7 cellular contexts compared by ENCODE assay signal in genomic region chr19:16070366-16070990, GRCh38. TPM values are rescaled to one million over a fixed set of nuclear protein-coding genes. Genes with fewer than 3 reads are reported as not detected.
DNase-seq lines count a peak whose midpoint lies in the region; ATAC-seq and TF ChIP-seq lines count a peak whose summit lies in the region.

No MANE protein-coding gene starts in this region.

- peaks cover 80% of the 10 kb centered on the region for H3K79me2 ChIP-seq in HCT116 (ENCODE audit: insufficient read depth, low read length)

- H2AFZ ChIP-seq in HCT116 (ENCODE audit: low read depth, low read length, poor library complexity, severe bottlenecking), result no peak overlapping the region

- intact Hi-C loops in HCT116 (cut with micrococcal nuclease), result no loop called here
- intact Hi-C loops in adrenal gland (cut with DNase I), result loop anchor here in 1 of 2 donors (5.0 kb wide), 1 partner anchor 42 kb away; the partner anchor contains the start of gene RAB8A
- intact Hi-C loops in mucosa of descending colon (cut with DNase I, micrococcal nuclease), result no loop called here

- H3K27me3 ChIP-seq in HCT116 (ENCODE audit: insufficient read depth, low read length) (no peaks in the 10 kb centered on the region), adrenal gland (no peaks in the 10 kb centered on the region), BE2C (no peaks in the 10 kb centered on the region)

- H3K4me3 ChIP-seq in HCT116 (replicated peaks in 1 of 2; ENCODE audit: low read depth in 1 of 2, low read length in 2 of 2), result peak overlapping the region; percentile 29 to 96
- no peak overlapping the region for H3K4me3 ChIP-seq in adrenal gland
- no peak overlapping the region for H3K4me3 ChIP-seq in mucosa of descending colon
- no peak overlapping the region for H3K4me3 ChIP-seq in BE2C (ENCODE audit: low read depth, low read length)

- H3K4me1 Mint-ChIP-seq in T-helper 2 cell treated with Interferon-gamma antibody and Interleukin-4, amounts not matched to agents 5 μg/mL and 100 μg/mL, for 36 hours (ENCODE audit: low read depth), result peaks cover 35% of the 10 kb centered on the region
- H3K4me1 Mint-ChIP-seq in stimulated activated naive CD8-positive, alpha-beta T cell treated with anti-CD3 and anti-CD28 coated beads, Interleukin-15, Interleukin-2, amounts not matched to agents 100 ng/mL and 50 ng/mL, for 24 hours (ENCODE audit: low read depth), result peaks cover 39% of the 10 kb centered on the region

- no peaks in the 10 kb centered on the region for H3K27me3 Mint-ChIP-seq in T-helper 2 cell treated with Interferon-gamma antibody and Interleukin-4, amounts not matched to agents 5 μg/mL and 100 μg/mL, for 36 hours (ENCODE audit: low read depth)
- H3K27me3 Mint-ChIP-seq in stimulated activated naive CD8-positive, alpha-beta T cell treated with anti-CD3 and anti-CD28 coated beads, Interleukin-15, Interleukin-2, amounts not matched to agents 100 ng/mL and 50 ng/mL, for 24 hours, result no peaks in the 10 kb centered on the region

- peak overlapping the region; percentile 88 for H3K9ac ChIP-seq in HCT116 (ENCODE audit: low read length)

- peak; percentile 86 for DNase-seq in HCT116 (ENCODE audit: low read depth, low spot score)
- DNase-seq in T-helper 2 cell treated with Interferon-gamma antibody and Interleukin-4, amounts not matched to agents 5 μg/mL and 100 μg/mL, for 36 hours (ENCODE audit: low spot score), result peak; percentile 74
- DNase-seq in adrenal gland, result peak in 5 of 7 donors; percentile 52 to 80 (median 58)
- DNase-seq in mucosa of descending colon, result peak; percentile 94 to 98 (median 96)
- DNase-seq in BE2C, result no peak
- no peak for DNase-seq in NCI-H1436 treated with DMSO at 0.1 percent for 48 hours (lab: John Stamatoyannopoulos, UW)

- RAD21 ChIA-PET in HCT116 (lab: Charles Lee; ENCODE audit: low non-redundant PET in 1 of 2, low total read pairs in 2 of 2, uncharacterized antibody in 2 of 2, unreplicated experiment in 2 of 2), result interaction anchor here in 1 of 2 experiments (0.5 to 0.6 kb wide), 2 partner anchors 91 to 186 kb away, joined by 3 to 5 read pairs; no protein-coding TSS in a partner anchor

- H3K9me3 Mint-ChIP-seq in T-helper 2 cell treated with Interferon-gamma antibody and Interleukin-4, amounts not matched to agents 5 μg/mL and 100 μg/mL, for 36 hours, result no peaks in the 10 kb centered on the region
- H3K9me3 Mint-ChIP-seq in stimulated activated naive CD8-positive, alpha-beta T cell treated with anti-CD3 and anti-CD28 coated beads, Interleukin-15, Interleukin-2, amounts not matched to agents 100 ng/mL and 50 ng/mL, for 24 hours, result no peaks in the 10 kb centered on the region

- H3K27ac ChIP-seq in HCT116 (ENCODE audit: low read depth, low read length) (peak overlapping the region; percentile 83), adrenal gland (peak overlapping the region in 3 of 5 donors; percentile 47 to 86 (median 69))

- CTCF ChIA-PET in HCT116 (lab: Charles Lee), result interaction anchor here (1.0 to 2.7 kb wide), 3 partner anchors 7 to 259 kb away, joined by 3 to 9 read pairs (median 7); no protein-coding TSS in a partner anchor

- 42 to 77% (median 60%) methylated on average over 7 to 16 of the region's 16 CpGs for WGBS in adrenal gland, 4 donors

- H3K9me2 ChIP-seq in HCT116 (ENCODE audit: insufficient read depth), result no peaks in the 10 kb centered on the region

- H3K36me3 ChIP-seq in HCT116 (ENCODE audit: control insufficient read depth in 1 of 2, insufficient read depth in 2 of 2, low read length in 2 of 2), result peaks cover 0 to 24% of the 10 kb centered on the region in 2 experiments; a peak in 1 of 4 replicates
- H3K36me3 ChIP-seq in adrenal gland (replicated peaks in 1 of 2), result no peaks in the 10 kb centered on the region
- no peaks in the 10 kb centered on the region for H3K36me3 ChIP-seq in mucosa of descending colon (ENCODE audit: low read depth)
- no peaks in the 10 kb centered on the region for H3K36me3 ChIP-seq in BE2C

- POLR2A ChIA-PET in HCT116 (lab: Charles Lee), result interaction anchor here (0.6 to 1.3 kb wide), 8 partner anchors 8 to 261 kb away, joined by 3 to 5 read pairs (median 4); partner anchors contain the start of genes AP1M1 and FAM32A

- H3K9me3 ChIP-seq in HCT116 (ENCODE audit: control insufficient read depth in 1 of 2, insufficient read depth in 1 of 2, low read depth in 1 of 2, low read length in 2 of 2), result no peaks in the 10 kb centered on the region
- H3K9me3 ChIP-seq in adrenal gland (replicated peaks in 1 of 3), result no peaks in the 10 kb centered on the region
- H3K9me3 ChIP-seq in mucosa of descending colon, result no peaks in the 10 kb centered on the region
- no peaks in the 10 kb centered on the region; the same call in 1 of the 2 replicates for H3K9me3 ChIP-seq in BE2C

- H3K27ac Mint-ChIP-seq in T-helper 2 cell treated with Interferon-gamma antibody and Interleukin-4, amounts not matched to agents 5 μg/mL and 100 μg/mL, for 36 hours, result no peak overlapping the region
- no peak overlapping the region for H3K27ac Mint-ChIP-seq in stimulated activated naive CD8-positive, alpha-beta T cell treated with anti-CD3 and anti-CD28 coated beads, Interleukin-15, Interleukin-2, amounts not matched to agents 100 ng/mL and 50 ng/mL, for 24 hours

- H3K4me2 ChIP-seq in HCT116 (ENCODE audit: low read length), result peak overlapping the region; percentile 80

- peak; percentile 78 for ATAC-seq in HCT116
- peak; percentile 86 for ATAC-seq in mucosa of descending colon

- no peak for TF ChIP-seq RAD21 in HCT116 (IDR thresholded peaks at IDR 0.05; ENCODE audit: low read depth)

- H3K4me1 ChIP-seq in HCT116 (ENCODE audit: control insufficient read depth in 1 of 2, insufficient read depth in 2 of 2, low read length in 2 of 2) (peaks cover 24 to 59% of the 10 kb centered on the region in 2 experiments), adrenal gland (replicated peaks in 1 of 2) (peaks cover 4 to 23% of the 10 kb centered on the region in 2 donors), mucosa of descending colon (ENCODE audit: low read depth) (peaks cover 32% of the 10 kb centered on the region), BE2C (no peaks in the 10 kb centered on the region)

- TF ChIP-seq CTCF in HCT116 (IDR thresholded peaks at IDR 0.05 in 2 of 3, conservative IDR thresholded peaks at IDR 0.05 in 1 of 3; ENCODE audit: borderline replicate concordance in 1 of 3, insufficient read depth in 1 of 3, low read depth in 2 of 3, low read length in 2 of 3), result no peak
- TF ChIP-seq CTCF in adrenal gland (IDR thresholded peaks at IDR 0.05), result no peak
- TF ChIP-seq CTCF in mucosa of descending colon (IDR thresholded peaks at IDR 0.05), result no peak
- TF ChIP-seq CTCF in BE2C (IDR thresholded peaks at IDR 0.05; ENCODE audit: low read depth, low read length), result no peak

- H4K20me1 ChIP-seq in HCT116 (ENCODE audit: insufficient read depth), result no peaks in the 10 kb centered on the region

- H3K36me3 Mint-ChIP-seq in T-helper 2 cell treated with Interferon-gamma antibody and Interleukin-4, amounts not matched to agents 5 μg/mL and 100 μg/mL, for 36 hours (ENCODE audit: low read depth), result no peaks in the 10 kb centered on the region
- no peaks in the 10 kb centered on the region for H3K36me3 Mint-ChIP-seq in stimulated activated naive CD8-positive, alpha-beta T cell treated with anti-CD3 and anti-CD28 coated beads, Interleukin-15, Interleukin-2, amounts not matched to agents 100 ng/mL and 50 ng/mL, for 24 hours (ENCODE audit: low read depth)

- BruUV-seq in HCT116 (replicated peaks; lab: Mats Ljungman, UMichigan), result no TSS peak

- TF ChIP-seq POLR2A in HCT116 (IDR thresholded peaks at IDR 0.05; ENCODE audit: borderline replicate concordance, extremely low read depth, insufficient read depth, insufficient read length), result no peak
- no peak for TF ChIP-seq POLR2A in adrenal gland (IDR thresholded peaks at IDR 0.05)

- peak overlapping the region; percentile 8 for H3K4me3 Mint-ChIP-seq in T-helper 2 cell treated with Interferon-gamma antibody and Interleukin-4, amounts not matched to agents 5 μg/mL and 100 μg/mL, for 36 hours
- H3K4me3 Mint-ChIP-seq in stimulated activated naive CD8-positive, alpha-beta T cell treated with anti-CD3 and anti-CD28 coated beads, Interleukin-15, Interleukin-2, amounts not matched to agents 100 ng/mL and 50 ng/mL, for 24 hours, result peak overlapping the region; percentile 61

TF ChIP-seq in HCT116, 20 proteins besides CTCF, POLR2A, EP300 and RAD21 (continues in another document):
- TF ChIP-seq EZH2phosphoT487 (IDR thresholded peaks at IDR 0.05; ENCODE audit: borderline replicate concordance), result no peak
- peak; percentile 54; the same call in 1 of the 2 replicates for TF ChIP-seq CBX3 (IDR thresholded peaks at IDR 0.05; ENCODE audit: low read depth)
- peak; percentile 81 for TF ChIP-seq YY1 (IDR thresholded peaks at IDR 0.05; ENCODE audit: extremely low read depth, insufficient replicate concordance, low read depth, low read length)
- TF ChIP-seq ZBTB33 (IDR thresholded peaks at IDR 0.05; ENCODE audit: extremely low read depth, insufficient replicate concordance, low read length), result no peak
- peak; percentile 80; the same call in 1 of the 2 replicates for TF ChIP-seq SIN3A (IDR thresholded peaks at IDR 0.05; ENCODE audit: low read depth)
- TF ChIP-seq SP1 (IDR thresholded peaks at IDR 0.05; ENCODE audit: low read depth), result peak; percentile 78

RNA-seq across cellular contexts. Expression of gene TPM4, which starts 5.8 kb away (rescaled TPM):
- total RNA-seq in HCT116 (2021; ENCODE audit: unreplicated experiment) (275 TPM), adrenal gland (100 to 1,000 TPM; 145 to 294 (median 193) TPM), mucosa of descending colon (100 to 1,000 TPM; 205 to 373 (median 333) TPM)
- polyA plus RNA-seq in HCT116 (2012), result 230 and 283 TPM in 2 replicates
- polyA plus RNA-seq in adrenal gland, result 100 to 1,000 TPM; 195 to 290 (median 290) TPM
- polyA plus RNA-seq in BE2C (2012; ENCODE audit: insufficient read depth, insufficient read length, low read depth), result 144 TPM

RNA-seq across cellular contexts. Expression of gene RAB8A, which starts 41.2 kb away (rescaled TPM):
- 116 TPM for total RNA-seq in HCT116 (2021; ENCODE audit: unreplicated experiment)
- polyA plus RNA-seq in HCT116 (2012), result 100 and 111 TPM in 2 replicates
- 100 to 1,000 TPM in 1 of 8 donors, 10 to 100 TPM in 7; 52.8 to 118 (median 72.2) TPM for total RNA-seq in adrenal gland
- 100 to 1,000 TPM in 1 of 3 donors, 10 to 100 TPM in 2; 32.0 to 143 (median 34.8) TPM for polyA plus RNA-seq in adrenal gland
- 100 to 1,000 TPM in 2 of 3 donors, 10 to 100 TPM in 1; 85.5 to 129 (median 119) TPM for total RNA-seq in mucosa of descending colon
- 101 TPM for polyA plus RNA-seq in BE2C (2012; ENCODE audit: insufficient read depth, insufficient read length, low read depth)

Comparison
In these comparisons a context has a peak if more than half of its experiments do, and no peak if none do; other contexts are left out.
1. DNase-seq: peak in HCT116 (single experiment), T-helper 2 cell treated with Interferon-gamma antibody and Interleukin-4, amounts not matched to agents 5 μg/mL and 100 μg/mL, for 36 hours (single experiment), adrenal gland (5 of 7) and mucosa of descending colon (3 of 3); none in BE2C (single experiment) and NCI-H1436 treated with DMSO at 0.1 percent for 48 hours (single experiment).
2. H3K4me3 ChIP-seq: peak in HCT116 (2 of 2); none in adrenal gland (0 of 4), mucosa of descending colon (single experiment) and BE2C (single experiment).